In the genomic region with DNA sequence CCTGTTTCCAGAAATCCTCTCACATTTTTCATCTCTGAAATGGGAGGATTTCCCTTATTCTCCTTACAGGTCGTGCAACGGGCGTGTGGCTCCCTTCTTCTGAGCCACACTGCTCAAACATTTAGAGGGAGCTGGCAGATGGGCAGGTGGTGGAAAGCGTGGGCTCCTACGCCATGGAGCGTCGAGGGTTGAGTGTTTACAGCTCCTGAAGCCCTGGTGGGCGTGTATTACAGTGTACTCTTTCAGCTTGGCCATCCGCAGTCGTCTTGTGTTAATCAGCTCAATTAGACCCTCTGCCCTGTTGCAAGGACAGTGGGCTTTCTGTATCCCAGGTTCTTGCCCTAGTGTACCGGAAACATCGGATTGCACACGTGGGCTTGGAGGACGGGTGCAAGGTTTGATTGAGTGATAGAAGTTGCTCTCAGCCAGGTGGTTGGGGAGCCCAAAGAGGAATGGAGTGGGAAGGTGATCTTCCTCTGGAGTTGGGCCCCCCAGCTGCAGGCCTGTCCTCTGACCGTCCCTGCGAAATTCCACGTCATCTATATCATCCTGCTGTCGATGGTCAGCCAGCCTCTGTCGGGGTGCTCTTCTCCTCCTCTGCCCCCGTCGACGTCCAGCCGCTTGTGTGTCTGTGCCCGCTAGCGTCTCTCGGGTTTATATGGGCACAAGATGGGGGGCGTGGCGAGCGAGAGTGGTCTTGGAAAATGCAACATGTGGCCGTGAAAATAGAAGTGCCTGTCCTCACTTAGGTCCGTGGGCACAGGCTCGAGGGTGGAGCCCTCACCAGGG, we compare ENCODE assay signal across 12 cellular contexts.
DNase-seq lines count a peak whose midpoint lies in the region; ATAC-seq and TF ChIP-seq lines count a peak whose summit lies in the region.
"Had no signal": no experiment of that assay in that cellular context is flagged by ENCODE, and none has a peak within 500 bp of the region (broad histone marks: within the 10 kb centered on the region; RNA-seq: fewer than 3 reads in every experiment).

No MANE protein-coding gene starts in this region.

- no peak overlapping the region for H2BK5ac ChIP-seq in neuronal stem cell (ENCODE audit: low read length)

- no peak overlapping the region for H4K8ac ChIP-seq in neuronal stem cell (ENCODE audit: low read depth, low read length)

- no peaks in the 10 kb centered on the region for H3K79me2 ChIP-seq in neural progenitor cell (ENCODE audit: low read depth)

- TF ChIP-seq CTCF in left ventricle myocardium inferior (IDR thresholded peaks at IDR 0.05; ENCODE audit: borderline replicate concordance) (no peak), chondrocyte (IDR thresholded peaks at IDR 0.05) (no peak), neural progenitor cell (IDR thresholded peaks at IDR 0.05) (no peak)

- H3K4ac ChIP-seq in neuronal stem cell (ENCODE audit: low read length), result no peak overlapping the region

- ATAC-seq in Right ventricle myocardium inferior, result no peak
- ATAC-seq: CD8-positive, alpha-beta T cell had no signal

- no peak overlapping the region for H3K4me3 Mint-ChIP-seq in chondrocyte (ENCODE audit: unreplicated experiment)
- no peak overlapping the region for H3K4me3 Mint-ChIP-seq in neural progenitor cell
- H3K4me3 Mint-ChIP-seq: CD14-positive monocyte; CD8-positive, alpha-beta T cell had no signal

- H3K4me1 Mint-ChIP-seq in chondrocyte (ENCODE audit: low read depth) (peaks cover 3% of the 10 kb centered on the region), neural progenitor cell (peaks cover 22% of the 10 kb centered on the region)
- H3K4me1 Mint-ChIP-seq: CD14-positive monocyte had no signal

- intact Hi-C loops in Right ventricle myocardium inferior (cut with DNase I) (no loop called here), left ventricle myocardium inferior (cut with micrococcal nuclease) (no loop called here)

- H3K23ac ChIP-seq in neuronal stem cell (ENCODE audit: low read depth, low read length, poor library complexity), result no peak overlapping the region

- H3K9me3 Mint-ChIP-seq in chondrocyte (ENCODE audit: low read depth) (no peaks in the 10 kb centered on the region), neural progenitor cell (peaks cover 2% of the 10 kb centered on the region)
- H3K9me3 Mint-ChIP-seq: CD8-positive, alpha-beta T cell had no signal

- no peak overlapping the region for H3K4me2 ChIP-seq in neuronal stem cell (ENCODE audit: insufficient read depth, low read length, poor library complexity, severe bottlenecking)
- no peak overlapping the region for H3K4me2 ChIP-seq in neural progenitor cell

- WGBS in neuronal stem cell (ENCODE audit: extremely low coverage in 2 of 2, insufficient read length in 2 of 2, insufficient replicate concordance in 1 of 2), 2 donors, result no CpG with 5 or more reads among the region's 32 CpGs

- no peak overlapping the region for H2AK5ac ChIP-seq in neuronal stem cell (ENCODE audit: low read depth, low read length)

- H3K79me1 ChIP-seq in neuronal stem cell (ENCODE audit: low read depth, low read length), result no peaks in the 10 kb centered on the region

- H3F3A ChIP-seq in neural progenitor cell (ENCODE audit: low read depth), result no peaks in the 10 kb centered on the region

- H2BK120ac ChIP-seq in neuronal stem cell (ENCODE audit: low read depth, low read length), result no peak overlapping the region

- no peaks in the 10 kb centered on the region for H4K20me1 ChIP-seq in neural progenitor cell (ENCODE audit: low read depth)

- no peak overlapping the region for H3K27ac Mint-ChIP-seq in chondrocyte (ENCODE audit: unreplicated experiment)
- no peak overlapping the region for H3K27ac Mint-ChIP-seq in neural progenitor cell
- H3K27ac Mint-ChIP-seq: CD14-positive monocyte; CD8-positive, alpha-beta T cell had no signal

- no peak overlapping the region for H3K18ac ChIP-seq in neuronal stem cell (ENCODE audit: low read length)

- H3K36me3 ChIP-seq in left ventricle myocardium inferior (no peaks in the 10 kb centered on the region), neuronal stem cell (replicated peaks in 1 of 2; ENCODE audit: control insufficient read depth in 2 of 2, insufficient read depth in 2 of 2, low read length in 2 of 2) (no peaks in the 10 kb centered on the region), neural progenitor cell (no peaks in the 10 kb centered on the region)

- H3K27me3 ChIP-seq in left ventricle myocardium inferior (ENCODE audit: low read depth) (no peaks in the 10 kb centered on the region), neuronal stem cell (ENCODE audit: control insufficient read depth in 3 of 3, insufficient read depth in 3 of 3, low read depth in 1 of 3, low read length in 3 of 3) (no peaks in the 10 kb centered on the region), neural progenitor cell (no peaks in the 10 kb centered on the region)

- H3K9me3 ChIP-seq in left ventricle myocardium inferior (replicated peaks) (no peaks in the 10 kb centered on the region), neuronal stem cell (replicated peaks in 1 of 2; ENCODE audit: control insufficient read depth in 2 of 2, insufficient read depth in 1 of 2, low read depth in 1 of 2, low read length in 2 of 2) (no peaks in the 10 kb centered on the region), neural progenitor cell (ENCODE audit: low read depth) (no peaks in the 10 kb centered on the region)

- no peak overlapping the region for H3K14ac ChIP-seq in neuronal stem cell (ENCODE audit: low read length)

- H3K4me3 ChIP-seq in left ventricle myocardium inferior (no peak overlapping the region), neuronal stem cell (ENCODE audit: low read length in 2 of 2) (no peak overlapping the region), neural progenitor cell (no peak overlapping the region)

- H3K27me3 Mint-ChIP-seq in chondrocyte (ENCODE audit: low read depth), result no peaks in the 10 kb centered on the region
- H3K27me3 Mint-ChIP-seq in neural progenitor cell (ENCODE audit: insufficient read depth, low read depth), result no peaks in the 10 kb centered on the region

- H3K9ac ChIP-seq in neuronal stem cell (ENCODE audit: low read depth, low read length, poor library complexity), result no peak overlapping the region
- H3K9ac ChIP-seq in neural progenitor cell, result no peak overlapping the region

- H2AFZ ChIP-seq in neuronal stem cell (ENCODE audit: low read length) (peak overlapping the region; percentile 42), neural progenitor cell (replicated peaks) (no peak overlapping the region)

- H2BK12ac ChIP-seq in neuronal stem cell (ENCODE audit: low read length), result no peak overlapping the region

- no peak overlapping the region for H2BK15ac ChIP-seq in neuronal stem cell (ENCODE audit: low read length)

- DNase-seq in Right ventricle myocardium inferior (ENCODE audit: missing footprints) (peak; percentile 56), left ventricle myocardium inferior (no peak), chondrocyte (ENCODE audit: low spot score) (peak; percentile 66), neuronal stem cell (ENCODE audit: low spot score) (no peak), AG08395 (ENCODE audit: low spot score) (no peak), RKO (ENCODE audit: low spot score) (no peak), neural progenitor cell (ENCODE audit: low spot score) (no peak)
- DNase-seq: CD8-positive, alpha-beta T cell; DMS53; GF-D8; H7 had no signal

- H3K36me3 Mint-ChIP-seq in chondrocyte (ENCODE audit: low read depth) (no peaks in the 10 kb centered on the region), neural progenitor cell (no peaks in the 10 kb centered on the region)
- H3K36me3 Mint-ChIP-seq: CD14-positive monocyte; CD8-positive, alpha-beta T cell had no signal

- no peak overlapping the region for H4K91ac ChIP-seq in neuronal stem cell (ENCODE audit: low read depth, low read length, poor library complexity)

- H3K27ac ChIP-seq in left ventricle myocardium inferior (replicated peaks) (no peak overlapping the region), neuronal stem cell (replicated peaks; ENCODE audit: low read length) (no peak overlapping the region), neural progenitor cell (no peak overlapping the region)

- H3K4me1 ChIP-seq in left ventricle myocardium inferior (no peaks in the 10 kb centered on the region), neuronal stem cell (ENCODE audit: control insufficient read depth in 2 of 2, insufficient read depth in 1 of 2, low read depth in 1 of 2, low read length in 2 of 2) (peaks cover 2 to 12% of the 10 kb centered on the region in 2 donors), neural progenitor cell (peaks cover 12% of the 10 kb centered on the region)

Comparison
In these comparisons a context has a peak if more than half of its experiments do, and no peak if none do; other contexts are left out.
1. DNase-seq: peak in Right ventricle myocardium inferior (single experiment) and chondrocyte (single experiment); none in left ventricle myocardium inferior (single experiment), neuronal stem cell (single experiment), AG08395 (single experiment), RKO (single experiment) and neural progenitor cell (single experiment).